In genomic region chr11:73234403-73235181, GRCh38 we compare ENCODE assay signal across 17 cellular contexts. TPM values are rescaled to one million over a fixed set of nuclear protein-coding genes. Genes with fewer than 3 reads are reported as not detected.
DNase-seq lines count a peak whose midpoint lies in the region; FAIRE-seq and TF ChIP-seq lines count a peak whose summit lies in the region.
"Had no signal": no experiment of that assay in that cellular context is flagged by ENCODE, and none has a peak within 500 bp of the region (broad histone marks: within the 10 kb centered on the region; RNA-seq: fewer than 3 reads in every experiment).

No MANE protein-coding gene starts in this region.

- DNase-seq in HTR-8/SVneo (ENCODE audit: insufficient read length, low spot score) (no peak), endodermal cell (peak; percentile 28), posterior vena cava (ENCODE audit: low spot score) (peak; percentile 67), transverse colon (peak; percentile 1), foreskin melanocyte (no peak), type B pancreatic cell (ENCODE audit: extremely low spot score, unreplicated experiment) (no peak), SKM-1 (lab: John Stamatoyannopoulos, UW; ENCODE audit: unreplicated experiment) (no peak)
- DNase-seq: CD4-positive, alpha-beta memory T cell; NCI-H1105 treated with DMSO at 0.1 percent for 48 hours; NCI-H187; NCI-H446; NCI-H69; SHP77 treated with DMSO at 0.1 percent for 48 hours had no signal

- no peak for TF ChIP-seq EP300 in transverse colon (IDR thresholded peaks at IDR 0.05; ENCODE audit: low read depth)

- H3K27ac ChIP-seq in endodermal cell (ENCODE audit: low read depth, low read length) (no peak overlapping the region), transverse colon (no peak overlapping the region)

- intact Hi-C loops in posterior vena cava (cut with DNase I) (no loop called here), transverse colon (cut with DNase I; ENCODE audit: low total_unique reads) (no loop called here)

- H3K36me3 ChIP-seq in endodermal cell (ENCODE audit: control insufficient read depth, insufficient read depth, low read length) (no peaks in the 10 kb centered on the region), transverse colon (no peaks in the 10 kb centered on the region)
- H3K36me3 ChIP-seq: HAP-1 had no signal

- H3K4me1 Mint-ChIP-seq in endodermal cell (peaks cover 7% of the 10 kb centered on the region), type B pancreatic cell (ENCODE audit: unreplicated experiment) (peaks cover 16% of the 10 kb centered on the region)
- H3K4me1 Mint-ChIP-seq: CD4-positive, alpha-beta memory T cell had no signal

- H3K4me3 Mint-ChIP-seq in endodermal cell = no peak overlapping the region
- no peak overlapping the region for H3K4me3 Mint-ChIP-seq in type B pancreatic cell
- H3K4me3 Mint-ChIP-seq: CD4-positive, alpha-beta memory T cell had no signal

- H3K27me3 ChIP-seq in endodermal cell (ENCODE audit: control insufficient read depth, insufficient read depth, low read length, poor library complexity, severe bottlenecking) (no peaks in the 10 kb centered on the region), transverse colon (no peaks in the 10 kb centered on the region)

- H3K9me3 Mint-ChIP-seq in endodermal cell = no peaks in the 10 kb centered on the region
- H3K9me3 Mint-ChIP-seq in type B pancreatic cell = no peaks in the 10 kb centered on the region

- in situ Hi-C loops in transverse colon (cut with MboI; ENCODE audit: low pct_ligation_motif_present in 1 of 4, low pct_unique_long_range_greater_than_20kb in 1 of 4, low sequenced_read_pairs in 3 of 4) = loop anchor here in 3 of 4 donors (5.0 kb wide), 1 partner anchor 47 kb away; no protein-coding TSS in a partner anchor

- H3K9ac ChIP-seq in endodermal cell (ENCODE audit: extremely low read depth, low read length, poor library complexity, severe bottlenecking) = no peak overlapping the region

- H3K36me3 Mint-ChIP-seq in endodermal cell (ENCODE audit: low read depth) (no peaks in the 10 kb centered on the region), type B pancreatic cell (no peaks in the 10 kb centered on the region)
- H3K36me3 Mint-ChIP-seq: CD4-positive, alpha-beta memory T cell had no signal

- no peak overlapping the region for H3K27ac Mint-ChIP-seq in endodermal cell
- no peak overlapping the region for H3K27ac Mint-ChIP-seq in type B pancreatic cell
- H3K27ac Mint-ChIP-seq: CD4-positive, alpha-beta memory T cell had no signal

- H3K4me3 ChIP-seq in endodermal cell (ENCODE audit: low read length) (no peak overlapping the region), transverse colon (no peak overlapping the region)
- H3K4me3 ChIP-seq: HAP-1 had no signal

- H3K27me3 Mint-ChIP-seq in endodermal cell (ENCODE audit: insufficient read depth) = no peaks in the 10 kb centered on the region
- no peaks in the 10 kb centered on the region for H3K27me3 Mint-ChIP-seq in type B pancreatic cell
- H3K27me3 Mint-ChIP-seq: CD4-positive, alpha-beta memory T cell had no signal

- H3K9me3 ChIP-seq in endodermal cell (ENCODE audit: control insufficient read depth, low read length) (no peaks in the 10 kb centered on the region), transverse colon (no peaks in the 10 kb centered on the region)
- H3K9me3 ChIP-seq: HAP-1 had no signal

- H3K4me1 ChIP-seq in endodermal cell (ENCODE audit: control insufficient read depth, insufficient read depth, low read length) (peaks cover 2% of the 10 kb centered on the region), transverse colon (peaks cover 0 to 6% (median 3%) of the 10 kb centered on the region in 4 donors)
- H3K4me1 ChIP-seq: HAP-1 had no signal

- WGBS in endodermal cell (ENCODE audit: insufficient coverage in 1 of 2, insufficient read length in 1 of 2), 2 experiments = 95 to 97% methylated on average over 33 to 63 of the region's 63 CpGs
- 96% methylated on average over 58 of the region's 63 CpGs; no CpG with 5 or more reads in 1 of the 2 donors for WGBS in transverse colon (ENCODE audit: low coverage in 1 of 2), 2 donors

- no peak for TF ChIP-seq POLR2A in transverse colon (IDR thresholded peaks at IDR 0.05)

- peak; percentile 33 for FAIRE-seq in HTR-8/SVneo (lab: Jason Lieb, UNC)
- FAIRE-seq: RCC 7860 had no signal

- TF ChIP-seq CTCF in endodermal cell (conservative IDR thresholded peaks at IDR 0.05) (no peak), transverse colon (IDR thresholded peaks at IDR 0.05) (no peak), type B pancreatic cell (conservative IDR thresholded peaks at IDR 0.05) (no peak)

RNA-seq across cellular contexts. Expression of gene P2RY2, which starts 16.5 kb away (rescaled TPM):
- total RNA-seq in endodermal cell = under 1 TPM; 0.60 to 0.62 TPM
- polyA plus RNA-seq in endodermal cell (2013, experiment 1 of 2) = 0.25 TPM
- 0.54 TPM for polyA plus RNA-seq in endodermal cell (2013, experiment 2 of 2)
- total RNA-seq in posterior vena cava = 1 to 10 TPM in 1 of 2 donors, under 1 TPM in 1; 0.74 to 3.1 TPM
- total RNA-seq in transverse colon = 10 to 100 TPM in 3 of 4 donors, 1 to 10 TPM in 1; 8.6 to 21.4 (median 12.6) TPM
- total RNA-seq in type B pancreatic cell (ENCODE audit: low replicate concordance) = 12.1 and 25.3 TPM in 2 replicates
- total RNA-seq: CD4-positive, alpha-beta memory T cell; LHCN-M2 had no signal
- polyA plus RNA-seq: CD4-positive, alpha-beta memory T cell had no signal

RNA-seq across cellular contexts. Expression of gene P2RY6, which starts 37.5 kb away (rescaled TPM):
- total RNA-seq in endodermal cell (under 1 TPM; 0.31 to 0.37 TPM), posterior vena cava (1 to 10 TPM; 2.5 to 4.9 TPM), transverse colon (1 to 10 TPM in 3 of 4 donors, not detected in 1; 1.1 to 1.6 (median 1.4) TPM), type B pancreatic cell (ENCODE audit: low replicate concordance) (3.0 and 14.8 TPM in 2 replicates)
- 0.11 TPM for polyA plus RNA-seq in endodermal cell (2013, experiment 1 of 2)
- not detected for polyA plus RNA-seq in endodermal cell (2013, experiment 2 of 2)
- total RNA-seq: HT1080 had no signal
- polyA plus RNA-seq: CD4-positive, alpha-beta memory T cell had no signal

Comparison
In these comparisons a context has a peak if more than half of its experiments do, and no peak if none do; other contexts are left out.
1. DNase-seq: peak in endodermal cell (single experiment), posterior vena cava (single experiment) and transverse colon (single experiment); none in HTR-8/SVneo (single experiment), foreskin melanocyte (single experiment), type B pancreatic cell (single experiment) and SKM-1 (single experiment).